Comparison of ENCODE assay signal across 9 cellular contexts in the genomic region with DNA sequence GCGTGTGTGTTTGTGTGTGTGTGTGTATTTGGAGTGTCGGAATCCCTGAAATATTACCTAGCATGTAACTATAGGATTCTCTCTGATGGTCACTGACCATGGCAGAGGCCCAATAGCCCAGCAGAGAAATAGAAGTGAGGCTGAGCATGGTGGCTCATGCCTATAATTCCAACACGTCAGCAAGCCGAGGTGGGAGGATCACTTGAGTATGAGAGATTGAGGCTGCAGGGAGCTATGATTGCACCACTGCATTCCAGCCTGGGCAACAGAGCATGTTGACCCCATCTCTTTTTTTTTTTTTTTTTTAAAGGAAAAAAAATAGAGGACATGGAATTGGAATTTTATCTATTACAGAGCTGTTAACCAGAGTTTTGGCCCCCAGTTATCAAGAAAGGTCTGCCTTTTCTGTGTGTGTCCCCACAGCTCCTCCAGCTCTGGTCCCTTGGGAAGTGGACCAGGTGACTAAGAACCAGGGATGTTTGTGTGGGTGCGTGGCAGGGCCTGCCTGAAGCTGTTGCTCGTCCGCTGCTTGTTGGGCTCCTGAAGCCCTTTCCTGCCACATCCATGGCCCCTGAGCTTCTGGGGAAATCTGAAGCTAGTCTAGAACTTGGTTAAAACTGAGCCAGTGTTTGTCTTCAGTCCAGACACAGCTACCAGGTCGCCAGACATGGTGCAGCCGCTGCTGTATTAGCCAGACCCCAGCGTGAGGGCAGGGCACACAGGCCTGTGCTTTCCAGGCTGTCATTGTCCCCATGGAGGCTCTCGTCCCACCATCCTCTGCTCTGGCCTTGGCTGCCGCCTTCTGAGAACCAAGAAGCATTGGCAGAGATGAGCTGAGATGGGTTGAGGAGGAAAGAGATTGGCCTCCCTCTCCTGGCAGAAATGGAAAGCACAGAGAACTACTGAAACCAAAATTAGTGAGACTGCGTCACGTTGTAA. TPM values are rescaled to one million over a fixed set of nuclear protein-coding genes. Genes with fewer than 3 reads are reported as not detected.
DNase-seq lines count a peak whose midpoint lies in the region; ATAC-seq, FAIRE-seq and TF ChIP-seq lines count a peak whose summit lies in the region.
"Had no signal": no experiment of that assay in that cellular context is flagged by ENCODE, and none has a peak within 500 bp of the region (broad histone marks: within the 10 kb centered on the region; RNA-seq: fewer than 3 reads in every experiment).

No MANE protein-coding gene starts in this region.

- H3K36me3 Mint-ChIP-seq in brain: no peaks in the 10 kb centered on the region

- H3K9ac ChIP-seq in kidney (ENCODE audit: low read length in 2 of 2): no peak overlapping the region

- no peak overlapping the region for H3K27ac ChIP-seq in kidney (ENCODE audit: low read depth in 2 of 2, low read length in 2 of 2)
- no peak overlapping the region for H3K27ac ChIP-seq in thyroid gland

- intact Hi-C loops in kidney (cut with DNase I) (no loop called here), thyroid gland (cut with DNase I) (loop anchor here (5.0 kb wide), 1 partner anchor 130 kb away; a partner anchor contains a TSS)

- peaks cover 4% of the 10 kb centered on the region for H3K27me3 Mint-ChIP-seq in brain

- peak; percentile 10 for DNase-seq in COR-L47 (lab: John Stamatoyannopoulos, UW)
- peak; percentile 61 for DNase-seq in NCI-H146 (lab: John Stamatoyannopoulos, UW)
- DNase-seq in kidney: no peak
- DNase-seq in thyroid gland: peak; percentile 45 to 59
- no peak for DNase-seq in activated effector memory CD4-positive, alpha-beta T cell treated with Interleukin-2 at 50 U/mL for 16 hours
- DNase-seq in NCI-H345 (lab: John Stamatoyannopoulos, UW): no peak

- H3K4me3 Mint-ChIP-seq in brain: no peak overlapping the region

- peak; percentile 60 to 67 for TF ChIP-seq CTCF in brain (conservative IDR thresholded peaks at IDR 0.05)
- peak; percentile 59 for TF ChIP-seq CTCF in kidney (IDR thresholded peaks at IDR 0.05; ENCODE audit: borderline replicate concordance, extremely low read depth, insufficient read depth)
- TF ChIP-seq CTCF in thyroid gland (IDR thresholded peaks at IDR 0.05): peak in 5 of 6 experiments; percentile 34 to 80 (median 59)

- TF ChIP-seq POLR2A in thyroid gland (IDR thresholded peaks at IDR 0.05): no peak

- H3K4me1 ChIP-seq in kidney (ENCODE audit: control insufficient read depth in 1 of 2, insufficient read depth in 1 of 2, low read depth in 1 of 2, low read length in 2 of 2) (no peaks in the 10 kb centered on the region), thyroid gland (peaks cover 4% of the 10 kb centered on the region in 2 donors)

- peaks cover 0 to 7% (median 4%) of the 10 kb centered on the region in 5 experiments for H3K9me3 Mint-ChIP-seq in brain

- H3K9me3 ChIP-seq in kidney (ENCODE audit: control insufficient read depth in 1 of 2, low read length in 2 of 2) (no peaks in the 10 kb centered on the region), thyroid gland (no peaks in the 10 kb centered on the region)

- H3K27ac Mint-ChIP-seq in brain: peak overlapping the region in 4 of 5 experiments; percentile 27 to 55 (median 40)

- ATAC-seq in GM21360 (IDR thresholded peaks at IDR 0.05; ENCODE audit: unreplicated experiment): no peak

- no peaks in the 10 kb centered on the region for H3K36me3 ChIP-seq in kidney (ENCODE audit: control insufficient read depth in 1 of 2, insufficient read depth in 2 of 2, low read length in 2 of 2)
- H3K36me3 ChIP-seq in thyroid gland: no peaks in the 10 kb centered on the region

- no peaks in the 10 kb centered on the region for H3K27me3 ChIP-seq in thyroid gland

- no peak for FAIRE-seq in kidney (lab: Jason Lieb, UNC)

- WGBS in thyroid gland, 2 donors: 50 to 53% methylated on average over 13 to 14 of the region's 14 CpGs

- peaks cover 14% of the 10 kb centered on the region for H3K4me1 Mint-ChIP-seq in brain

- peak overlapping the region in 1 of 2 donors; percentile 3 for H3K4me3 ChIP-seq in kidney (ENCODE audit: low read length in 2 of 2)
- no peak overlapping the region for H3K4me3 ChIP-seq in thyroid gland (replicated peaks in 1 of 3)

RNA-seq across cellular contexts. Expression of a gene that starts 25.5 kb away (rescaled TPM):
- polyA plus RNA-seq in brain (ENCODE audit: insufficient read depth, low read depth, low replicate concordance) (2.0 TPM), kidney (ENCODE audit: insufficient read depth, low read depth, low replicate concordance) (not detected)
- total RNA-seq in kidney (0.41 TPM), thyroid gland (not detected)
- total RNA-seq: glomerular endothelial cell had no signal

RNA-seq across cellular contexts. Expression of a gene that starts 58.8 kb away (rescaled TPM):
- polyA plus RNA-seq in brain (ENCODE audit: insufficient read depth, low read depth, low replicate concordance) (162 TPM), kidney (ENCODE audit: insufficient read depth, low read depth, low replicate concordance) (65.1 TPM)
- total RNA-seq in kidney (30.1 TPM), thyroid gland (10 to 100 TPM in 1 of 4 donors, 1 to 10 TPM in 3; 4.0 to 14.4 (median 8.7) TPM)
- total RNA-seq: glomerular endothelial cell had no signal

Comparison
In these comparisons a context has a peak if more than half of its experiments do, and no peak if none do; other contexts are left out.
1. DNase-seq: peak in COR-L47 (single experiment), NCI-H146 (single experiment) and thyroid gland (2 of 2); none in kidney (single experiment), activated effector memory CD4-positive, alpha-beta T cell treated with Interleukin-2 at 50 U/mL for 16 hours (single experiment) and NCI-H345 (single experiment).
2. Peak in every context shown above with its lines, with median percentiles within 50 percentile points of each other: CTCF ChIP-seq.